Comparison of ENCODE assay signal across 9 cellular contexts in genomic region chr2:120552800-120553471, GRCh38.
A peak's percentile ranks its signal among the peaks of the same experiment; 100 is the strongest.
DNase-seq lines count a peak whose midpoint lies in the region; ATAC-seq, FAIRE-seq and TF ChIP-seq lines count a peak whose summit lies in the region.
"Had no signal": no experiment of that assay in that cellular context is flagged by ENCODE, and none has a peak within 500 bp of the region (broad histone marks: within the 10 kb centered on the region; RNA-seq: fewer than 3 reads in every experiment).

No MANE protein-coding gene starts in this region.

- H3K9me3 Mint-ChIP-seq in activated CD4-positive, alpha-beta memory T cell treated with anti-CD3 and anti-CD28 coated beads for 36 hours: no peaks in the 10 kb centered on the region

- peak; percentile 17 for DNase-seq in GM12865 (ENCODE audit: low read depth)
- DNase-seq in Kasumi-1 (lab: John Stamatoyannopoulos, UW): peak; percentile 3 to 5
- DNase-seq in activated CD4-positive, alpha-beta memory T cell treated with anti-CD3 and anti-CD28 coated beads for 36 hours: peak; percentile 57
- DNase-seq in glomerular visceral epithelial cell (ENCODE audit: extremely low spot score): peak; percentile 81
- peak; percentile 89 to 97 (median 96) for DNase-seq in pancreas
- DNase-seq in activated CD4-positive, CD25-positive, alpha-beta regulatory T cell (lab: John Stamatoyannopoulos, UW): no peak

- no peaks in the 10 kb centered on the region for H3K9me3 ChIP-seq in pancreas

- no peak overlapping the region for H3K27ac Mint-ChIP-seq in activated CD4-positive, alpha-beta memory T cell treated with anti-CD3 and anti-CD28 coated beads for 36 hours

- peaks cover 3% of the 10 kb centered on the region for H3K4me1 Mint-ChIP-seq in activated CD4-positive, alpha-beta memory T cell treated with anti-CD3 and anti-CD28 coated beads for 36 hours (ENCODE audit: low read depth)

- TF ChIP-seq CTCF in GM12865 (IDR thresholded peaks at IDR 0.05; ENCODE audit: insufficient read depth, low read depth, low read length, missing control alignments) (peak; percentile 34), pancreas (IDR thresholded peaks at IDR 0.05) (peak; percentile 71 to 84 (median 77))

- ATAC-seq in pancreas (peak; percentile 92 to 98 (median 97)), HG03571 (IDR thresholded peaks at IDR 0.05; ENCODE audit: unreplicated experiment) (no peak), HG03442 (IDR thresholded peaks at IDR 0.05; ENCODE audit: unreplicated experiment) (no peak)

- H3K27ac ChIP-seq in pancreas: peak overlapping the region; percentile 58 to 77 (median 67)

- CTCF ChIA-PET in activated CD4-positive, alpha-beta memory T cell treated with anti-CD3 and anti-CD28 coated beads for 36 hours (lab: Charles Lee): interaction anchor here (0.7 to 2.5 kb wide), 5 partner anchors 40 to 443 kb away, joined by 3 to 22 read pairs (median 3); no protein-coding TSS in a partner anchor

- FAIRE-seq in pancreas (lab: Jason Lieb, UNC): no peak
- FAIRE-seq: TTC549 had no signal

- intact Hi-C loops in activated CD4-positive, alpha-beta memory T cell treated with anti-CD3 and anti-CD28 coated beads for 36 hours (cut with micrococcal nuclease): loop anchor here (5.0 kb wide), 1 partner anchor 206 kb away; the partner anchor contains the start of gene INHBB
- intact Hi-C loops in pancreas (cut with DNase I): no loop called here

- peaks cover 18 to 26% (median 24%) of the 10 kb centered on the region in 3 donors for H3K4me1 ChIP-seq in pancreas

- POLR2A ChIA-PET in activated CD4-positive, alpha-beta memory T cell treated with anti-CD3 and anti-CD28 coated beads for 36 hours (lab: Charles Lee): no interaction called here

- H3K4me3 ChIP-seq in GM12865 (ENCODE audit: low read depth, low read length) (no peak overlapping the region), pancreas (peak overlapping the region in 1 of 4 donors; percentile 15)

- H3K27me3 Mint-ChIP-seq in activated CD4-positive, alpha-beta memory T cell treated with anti-CD3 and anti-CD28 coated beads for 36 hours: peaks cover 18% of the 10 kb centered on the region

- no peaks in the 10 kb centered on the region for H3K36me3 Mint-ChIP-seq in activated CD4-positive, alpha-beta memory T cell treated with anti-CD3 and anti-CD28 coated beads for 36 hours

- H3K27me3 ChIP-seq in pancreas: no peaks in the 10 kb centered on the region

- H3K4me3 Mint-ChIP-seq in activated CD4-positive, alpha-beta memory T cell treated with anti-CD3 and anti-CD28 coated beads for 36 hours: no peak overlapping the region

- WGBS in pancreas, 2 donors: 4 to 5% methylated on average over 23 of the region's 23 CpGs

- no peaks in the 10 kb centered on the region for H3K36me3 ChIP-seq in pancreas

Comparison
In these comparisons a context has a peak if more than half of its experiments do, and no peak if none do; other contexts are left out.
1. DNase-seq: peak in GM12865 (single experiment), Kasumi-1 (2 of 2), activated CD4-positive, alpha-beta memory T cell treated with anti-CD3 and anti-CD28 coated beads for 36 hours (single experiment), glomerular visceral epithelial cell (single experiment) and pancreas (6 of 6); none in activated CD4-positive, CD25-positive, alpha-beta regulatory T cell (0 of 4).
2. ATAC-seq: peak in pancreas (4 of 4); none in HG03571 (single experiment) and HG03442 (single experiment).